ENCODE assay signal across 8 cellular contexts in genomic region chr7:134890246-134891240, GRCh38.
DNase-seq lines count a peak whose midpoint lies in the region; ATAC-seq and TF ChIP-seq lines count a peak whose summit lies in the region.

No MANE protein-coding gene starts in this region.

- no peak for ATAC-seq in T-cell (replicated peaks in 1 of 4)

- no peak overlapping the region for H3K27ac Mint-ChIP-seq in T-cell

- H3K4me1 Mint-ChIP-seq in T-cell, result peaks cover 16 to 37% (median 27%) of the 10 kb centered on the region in 3 donors

- H3K4me3 ChIP-seq in iPS-11a (ENCODE audit: low read depth, low read length) (peak overlapping the region; percentile 42), stomach smooth muscle (ENCODE audit: low read length in 2 of 2) (peak overlapping the region; percentile 31 to 72)

- DNase-seq in amygdala (lab: John Stamatoyannopoulos, UW) (peak in 39 of 56 donors; percentile 5 to 72 (median 32)), cortex of kidney (lab: John Stamatoyannopoulos, UW) (no peak), T-cell (no peak), RPMI8226 (no peak)
- DNase-seq in activated CD4-positive, alpha-beta T cell treated with anti-CD3 and anti-CD28 coated beads, Interleukin-2, amount 50 U/mL, for 4 hours, result no peak

- H3K9ac ChIP-seq in stomach smooth muscle (ENCODE audit: low read length in 2 of 2), result peak overlapping the region; percentile 53 to 65

- CTCF ChIA-PET in T-cell (lab: Charles Lee), result no interaction called here

- POLR2A ChIA-PET in T-cell (lab: Charles Lee), result no interaction called here

- H3K9me3 Mint-ChIP-seq in T-cell, result peaks cover 0 to 9% (median 2%) of the 10 kb centered on the region in 3 donors

- peaks cover 19 to 23% of the 10 kb centered on the region in 2 donors for H3K27me3 Mint-ChIP-seq in T-cell

- TF ChIP-seq EP300 in Ishikawa (IDR thresholded peaks at IDR 0.05; ENCODE audit: borderline replicate concordance), result no peak

- peak overlapping the region in 1 of 3 donors; percentile 46 for H3K4me3 Mint-ChIP-seq in T-cell

- peak overlapping the region; percentile 77 for H3K27ac ChIP-seq in stomach smooth muscle (ENCODE audit: low read length)

- TF ChIP-seq RAD21 in Ishikawa (IDR thresholded peaks at IDR 0.05; ENCODE audit: low read depth), result no peak

- peaks cover 61% of the 10 kb centered on the region for H3K4me1 ChIP-seq in stomach smooth muscle (ENCODE audit: control insufficient read depth, insufficient read depth, low read length)

- peaks cover 10 to 21% of the 10 kb centered on the region in 2 donors for H3K36me3 ChIP-seq in stomach smooth muscle (ENCODE audit: control insufficient read depth in 2 of 2, insufficient read depth in 2 of 2, low read length in 2 of 2)

- no peaks in the 10 kb centered on the region for H3K9me3 ChIP-seq in stomach smooth muscle (ENCODE audit: control insufficient read depth in 2 of 2, low read length in 2 of 2)

- H3K27me3 ChIP-seq in stomach smooth muscle (ENCODE audit: control insufficient read depth in 1 of 2, insufficient read depth in 2 of 2, low read length in 2 of 2), result no peaks in the 10 kb centered on the region

- no peaks in the 10 kb centered on the region for H3K36me3 Mint-ChIP-seq in T-cell

TF ChIP-seq in Ishikawa, 13 proteins besides CTCF, POLR2A, EP300 and RAD21:
- peak; percentile 67 for TF ChIP-seq NFIC (IDR thresholded peaks at IDR 0.05)
- TF ChIP-seq CEBPB (IDR thresholded peaks at IDR 0.05), result no peak

Comparison
In these comparisons a context has a peak if more than half of its experiments do, and no peak if none do; other contexts are left out.
1. DNase-seq: peak in amygdala (39 of 56); none in activated CD4-positive, alpha-beta T cell treated with anti-CD3 and anti-CD28 coated beads, Interleukin-2, amount 50 U/mL, for 4 hours (0 of 2), cortex of kidney (single experiment), T-cell (0 of 34) and RPMI8226 (single experiment).